Comparison of ENCODE assay signal across 9 cellular contexts in the genomic region with DNA sequence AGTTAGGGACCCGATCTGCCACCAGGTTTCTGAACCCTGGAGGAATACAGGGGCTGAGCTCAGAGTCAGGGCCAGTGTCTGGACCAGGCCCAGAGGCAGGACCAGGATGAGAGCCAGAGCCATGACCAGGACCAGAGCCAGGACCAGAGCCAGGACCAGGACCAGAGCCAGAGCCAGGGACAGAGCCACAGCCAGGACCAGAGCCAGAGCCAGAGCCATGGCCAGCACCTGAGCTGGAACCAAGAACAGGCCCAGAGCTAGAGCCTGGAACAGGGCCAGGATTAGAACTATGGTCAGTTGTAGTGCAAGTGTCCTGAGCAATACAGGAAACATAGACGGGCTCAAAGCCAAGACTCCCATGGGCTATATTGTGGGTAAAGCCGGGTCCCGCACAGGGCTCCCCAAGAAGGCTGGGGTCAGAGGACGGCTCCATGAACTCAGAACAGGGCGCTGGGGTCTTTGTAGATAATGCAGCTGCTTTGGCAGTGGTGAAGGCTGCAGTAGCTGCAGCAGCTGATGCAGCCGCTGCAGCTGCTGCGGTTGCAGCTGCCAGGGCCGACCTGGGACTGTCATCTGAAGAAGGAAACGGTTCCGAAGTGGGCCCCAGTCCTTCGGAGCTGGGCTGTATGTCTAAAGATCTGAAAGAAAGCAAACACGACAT. TPM values are rescaled to one million over a fixed set of nuclear protein-coding genes. Genes with fewer than 3 reads are reported as not detected.
DNase-seq lines count a peak whose midpoint lies in the region; ATAC-seq and TF ChIP-seq lines count a peak whose summit lies in the region.
"Had no signal": no experiment of that assay in that cellular context is flagged by ENCODE, and none has a peak within 500 bp of the region (broad histone marks: within the 10 kb centered on the region; RNA-seq: fewer than 3 reads in every experiment).

No MANE protein-coding gene starts in this region.

- H3K36me3 ChIP-seq in GM06990 (ENCODE audit: control insufficient read depth, insufficient read depth, low read length): peaks cover 4% of the 10 kb centered on the region
- H3K36me3 ChIP-seq in SJSA1: peaks cover 3% of the 10 kb centered on the region; the same call in 1 of the 2 replicates
- no peaks in the 10 kb centered on the region for H3K36me3 ChIP-seq in prostate gland

- 17% methylated on average over 13 of the region's 13 CpGs for WGBS in prostate gland

- H3K27ac ChIP-seq in SJSA1 (no peak overlapping the region), prostate gland (peak overlapping the region in 1 of 2 donors; percentile 55)

- H3K9me3 ChIP-seq in SJSA1 (replicated peaks) (no peaks in the 10 kb centered on the region), prostate gland (no peaks in the 10 kb centered on the region)

- ATAC-seq in GM19452 (IDR thresholded peaks at IDR 0.05; ENCODE audit: unreplicated experiment): no peak

- H3K4me3 ChIP-seq in GM06990 (replicated peaks; ENCODE audit: low read depth, low read length) (peak overlapping the region; percentile 55), SJSA1 (peak overlapping the region; percentile 35), fibroblast of pulmonary artery (replicated peaks; ENCODE audit: low read depth, low read length) (peak overlapping the region; percentile 63), prostate gland (peak overlapping the region; percentile 18 to 30)

- TF ChIP-seq CTCF in GM06990 (IDR thresholded peaks at IDR 0.05; ENCODE audit: insufficient read depth, low read length, poor library complexity, severe bottlenecking) (no peak), fibroblast of pulmonary artery (IDR thresholded peaks at IDR 0.05; ENCODE audit: low read length, missing control alignments) (no peak), prostate gland (IDR thresholded peaks at IDR 0.05) (no peak)

- H3K27me3 ChIP-seq in GM06990 (replicated peaks; ENCODE audit: control insufficient read depth, insufficient read depth, low read length) (no peaks in the 10 kb centered on the region), SJSA1 (replicated peaks) (no peaks in the 10 kb centered on the region), prostate gland (replicated peaks; ENCODE audit: insufficient read depth) (no peaks in the 10 kb centered on the region)

- no peak for TF ChIP-seq POLR2A in prostate gland (IDR thresholded peaks at IDR 0.05)

- H3K4me1 ChIP-seq in SJSA1 (replicated peaks): peaks cover 21% of the 10 kb centered on the region
- peaks cover 5% of the 10 kb centered on the region for H3K4me1 ChIP-seq in prostate gland (replicated peaks)

- DNase-seq in GM06990 (ENCODE audit: extremely low read depth, insufficient read length): no peak
- no peak for DNase-seq in SJSA1 (ENCODE audit: low read depth in 1 of 2, low spot score in 2 of 2)
- DNase-seq in fibroblast of pulmonary artery (ENCODE audit: low read depth): peak; percentile 51
- DNase-seq in prostate gland (ENCODE audit: low spot score): no peak
- no peak for DNase-seq in cortex of kidney (lab: John Stamatoyannopoulos, UW)
- DNase-seq in NCI-H1930 (lab: John Stamatoyannopoulos, UW): no peak
- no peak for DNase-seq in stimulated activated CD4-positive, alpha-beta T cell treated with anti-CD3 and anti-CD28 coated beads, Interleukin-4, amount 100 ng/mL, for 24 hours

- intact Hi-C loops in prostate gland (cut with DNase I): no loop called here

RNA-seq across cellular contexts. Expression of gene SPAG8, which starts 0.6 kb away (rescaled TPM):
- total RNA-seq in SJSA1 (2014; rRNA removed; shearing (Covaris generic)): 0.13 TPM in 1 of 2 replicates, not detected in the other
- total RNA-seq in prostate gland: 1 to 10 TPM in 1 of 2 donors, under 1 TPM in 1; 0.68 to 9.2 TPM

RNA-seq across cellular contexts. Expression of gene HINT2, which starts 3.3 kb away (rescaled TPM):
- total RNA-seq in SJSA1 (2014; rRNA removed; shearing (Covaris generic)): 21.4 and 41.3 TPM in 2 replicates
- total RNA-seq in prostate gland: 10 to 100 TPM; 38.6 to 39.7 TPM

RNA-seq across cellular contexts. Expression of gene FAM221B, which starts 17.0 kb away (rescaled TPM):
- not detected in 2 replicates for total RNA-seq in SJSA1 (2014; rRNA removed; shearing (Covaris generic))
- 1 to 10 TPM in 1 of 2 donors, under 1 TPM in 1; 0.46 to 5.1 TPM for total RNA-seq in prostate gland
- total RNA-seq: NCI-H460 had no signal

RNA-seq across cellular contexts. Expression of gene TMEM8B, which starts 17.5 kb away (rescaled TPM):
- total RNA-seq in SJSA1 (2014; rRNA removed; shearing (Covaris generic)): 1.4 and 2.8 TPM in 2 replicates
- total RNA-seq in prostate gland: 10 to 100 TPM; 15.8 to 25.9 TPM

RNA-seq across cellular contexts. Expression of gene NPR2, which starts 20.1 kb away (rescaled TPM):
- total RNA-seq in SJSA1 (2014; rRNA removed; shearing (Covaris generic)): 1.5 and 3.9 TPM in 2 replicates
- total RNA-seq in prostate gland: 10 to 100 TPM; 17.3 to 33.2 TPM
